8 cellular contexts compared by ENCODE assay signal in the genomic region with DNA sequence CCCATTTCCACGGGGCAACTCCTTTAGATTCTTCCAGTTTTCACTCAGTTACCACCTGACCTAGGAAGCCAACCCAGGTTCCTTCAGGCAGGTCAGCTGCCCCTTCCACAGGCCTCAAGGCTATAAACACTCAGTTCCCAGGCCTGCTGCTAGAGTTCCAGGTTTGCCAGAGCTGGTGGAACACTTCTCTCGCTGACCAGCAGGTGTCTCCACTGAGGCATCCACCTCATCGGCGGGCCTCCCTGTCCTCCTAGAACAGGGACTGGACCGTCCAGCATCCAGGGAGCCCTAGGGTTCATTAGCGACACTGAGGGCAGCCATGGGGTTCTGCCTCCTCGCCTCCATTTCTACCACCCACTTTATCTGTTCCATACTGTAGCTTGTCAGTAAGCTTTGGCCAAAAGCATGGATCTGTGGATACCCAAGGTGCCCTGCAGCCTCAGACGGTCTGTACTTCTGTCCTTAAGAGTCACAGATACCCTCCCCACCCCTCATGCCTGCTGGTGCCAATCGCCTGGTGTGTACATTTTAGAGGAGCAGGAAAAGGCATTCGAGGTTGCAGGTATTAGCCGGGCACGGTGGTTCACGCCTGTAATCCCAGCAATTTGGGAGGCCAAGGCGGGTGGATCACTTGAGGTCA. TPM values are rescaled to one million over a fixed set of nuclear protein-coding genes. Genes with fewer than 3 reads are reported as not detected.
DNase-seq lines count a peak whose midpoint lies in the region; ATAC-seq and TF ChIP-seq lines count a peak whose summit lies in the region.

No MANE protein-coding gene starts in this region.

- no peak overlapping the region for H4K91ac ChIP-seq in trophoblast cell (ENCODE audit: low read depth, low read length)

- H3K4me1 Mint-ChIP-seq in activated naive CD4-positive, alpha-beta T cell treated with anti-CD3 and anti-CD28 coated beads, Interleukin-2, amount 10 ng/mL, durations not matched to agents 7 days and 5 days = no peaks in the 10 kb centered on the region

- no peak overlapping the region for H3K4ac ChIP-seq in trophoblast cell (ENCODE audit: low read depth, low read length)

- H3K23ac ChIP-seq in trophoblast cell (ENCODE audit: low read length) = no peak overlapping the region

- H3K36me3 Mint-ChIP-seq in activated naive CD4-positive, alpha-beta T cell treated with anti-CD3 and anti-CD28 coated beads, Interleukin-2, amount 10 ng/mL, durations not matched to agents 7 days and 5 days = no peaks in the 10 kb centered on the region

- H3K9me3 Mint-ChIP-seq in activated naive CD4-positive, alpha-beta T cell treated with anti-CD3 and anti-CD28 coated beads, Interleukin-2, amount 10 ng/mL, durations not matched to agents 7 days and 5 days = no peaks in the 10 kb centered on the region

- H3K4me1 ChIP-seq in SJSA1 (replicated peaks) = peaks cover 44% of the 10 kb centered on the region
- H3K4me1 ChIP-seq in trophoblast cell (ENCODE audit: control insufficient read depth in 1 of 2, insufficient read depth in 2 of 2, low read length in 2 of 2) = peaks cover 0 to 7% of the 10 kb centered on the region in 2 experiments
- H3K4me1 ChIP-seq in upper lobe of right lung = no peaks in the 10 kb centered on the region

- peak; percentile 96 for TF ChIP-seq CTCF in upper lobe of right lung (IDR thresholded peaks at IDR 0.05)

- H3K27ac ChIP-seq in SJSA1 (no peak overlapping the region), trophoblast cell (ENCODE audit: low read depth, low read length) (no peak overlapping the region), upper lobe of right lung (no peak overlapping the region)

- no CpG with 5 or more reads among the region's 14 CpGs for WGBS in trophoblast cell (ENCODE audit: extremely low coverage, insufficient coverage, insufficient read length)

- H3K14ac ChIP-seq in trophoblast cell (ENCODE audit: low read length) = no peak overlapping the region

- H2BK5ac ChIP-seq in trophoblast cell (ENCODE audit: low read depth, low read length, poor library complexity) = no peak overlapping the region

- no peak overlapping the region for H4K8ac ChIP-seq in trophoblast cell (ENCODE audit: low read depth, low read length)

- intact Hi-C loops in upper lobe of right lung (cut with DNase I) = no loop called here

- H3K4me2 ChIP-seq in trophoblast cell (ENCODE audit: low read length) = no peak overlapping the region

- DNase-seq in COLO668 (lab: John Stamatoyannopoulos, UW; ENCODE audit: unreplicated experiment) = peak; percentile 38
- DNase-seq in HUDEP-2 (lab: John Stamatoyannopoulos, UW; ENCODE audit: unreplicated experiment in 76 of 76) = peak in 60 of 76 experiments; percentile 6 to 77 (median 40)
- DNase-seq in SJSA1 (ENCODE audit: low read depth in 1 of 2, low spot score in 2 of 2) = peak; percentile 66 to 78
- peak; percentile 80 for DNase-seq in activated naive CD4-positive, alpha-beta T cell treated with anti-CD3 and anti-CD28 coated beads, Interleukin-2, amount 10 ng/mL, durations not matched to agents 7 days and 5 days
- peak; percentile 80 for DNase-seq in glomerular visceral epithelial cell (ENCODE audit: extremely low spot score)
- DNase-seq in trophoblast cell = peak; percentile 76 to 89
- DNase-seq in upper lobe of right lung = peak; percentile 86

- peaks cover 10% of the 10 kb centered on the region for H3K27me3 Mint-ChIP-seq in activated naive CD4-positive, alpha-beta T cell treated with anti-CD3 and anti-CD28 coated beads, Interleukin-2, amount 10 ng/mL, durations not matched to agents 7 days and 5 days

- H3K79me2 ChIP-seq in trophoblast cell (ENCODE audit: control insufficient read depth, insufficient read depth, low read length, poor library complexity) = no peaks in the 10 kb centered on the region

- H2BK120ac ChIP-seq in trophoblast cell (ENCODE audit: insufficient read depth, low read length, poor library complexity) = no peak overlapping the region

- H3K9ac ChIP-seq in trophoblast cell (ENCODE audit: low read length) = no peak overlapping the region

- ATAC-seq in upper lobe of right lung (peak; percentile 92), HG02870 (IDR thresholded peaks at IDR 0.05; ENCODE audit: unreplicated experiment) (no peak)

- H3K4me3 ChIP-seq in SJSA1 (no peak overlapping the region), trophoblast cell (ENCODE audit: low read depth, low read length) (no peak overlapping the region), upper lobe of right lung (no peak overlapping the region)

- H3K27ac Mint-ChIP-seq in activated naive CD4-positive, alpha-beta T cell treated with anti-CD3 and anti-CD28 coated beads, Interleukin-2, amount 10 ng/mL, durations not matched to agents 7 days and 5 days = no peak overlapping the region

- H2AK5ac ChIP-seq in trophoblast cell (ENCODE audit: low read length) = no peak overlapping the region

- H3K36me3 ChIP-seq in SJSA1 (peaks cover 35% of the 10 kb centered on the region), trophoblast cell (ENCODE audit: control insufficient read depth in 1 of 2, insufficient read depth in 2 of 2, low read length in 2 of 2) (no peaks in the 10 kb centered on the region), upper lobe of right lung (no peaks in the 10 kb centered on the region)

- H3K9me3 ChIP-seq in SJSA1 (replicated peaks) (no peaks in the 10 kb centered on the region), trophoblast cell (ENCODE audit: insufficient read depth, low read depth, low read length) (no peaks in the 10 kb centered on the region), upper lobe of right lung (no peaks in the 10 kb centered on the region)

- CTCF ChIA-PET in activated naive CD4-positive, alpha-beta T cell treated with anti-CD3 and anti-CD28 coated beads, Interleukin-2, amount 10 ng/mL, durations not matched to agents 7 days and 5 days (lab: Charles Lee) = interaction anchor here (0.7 to 3.5 kb wide), 28 partner anchors 11 to 531 kb away, joined by 3 to 17 read pairs (median 4); no protein-coding TSS in a partner anchor

- no peaks in the 10 kb centered on the region for H3K79me1 ChIP-seq in trophoblast cell (ENCODE audit: low read length)

- H3K27me3 ChIP-seq in SJSA1 (replicated peaks) (no peaks in the 10 kb centered on the region), trophoblast cell (ENCODE audit: insufficient read depth, low read length) (no peaks in the 10 kb centered on the region), upper lobe of right lung (no peaks in the 10 kb centered on the region)

- no peak overlapping the region for H2AFZ ChIP-seq in trophoblast cell (ENCODE audit: insufficient read depth, low read length, poor library complexity)

- H2BK12ac ChIP-seq in trophoblast cell (ENCODE audit: low read length) = no peak overlapping the region

- H4K12ac ChIP-seq in trophoblast cell (ENCODE audit: low read depth, low read length) = no peak overlapping the region

- no peak overlapping the region for H3K4me3 Mint-ChIP-seq in activated naive CD4-positive, alpha-beta T cell treated with anti-CD3 and anti-CD28 coated beads, Interleukin-2, amount 10 ng/mL, durations not matched to agents 7 days and 5 days

- H3K18ac ChIP-seq in trophoblast cell (ENCODE audit: low read length) = no peak overlapping the region

RNA-seq across cellular contexts. Expression of gene PIMREG, which starts 29.0 kb away (rescaled TPM):
- total RNA-seq in SJSA1 (2014; rRNA removed; shearing (Covaris generic)) = 141 and 144 TPM in 2 replicates
- polyA plus RNA-seq in trophoblast cell (2013) = 8.2 and 8.4 TPM in 2 replicates
- total RNA-seq in upper lobe of right lung = 0.26 TPM

RNA-seq across cellular contexts. Expression of gene AIPL1, which starts 38.3 kb away (rescaled TPM):
- total RNA-seq in SJSA1 (2014; rRNA removed; shearing (Covaris generic)) = not detected in 2 replicates
- polyA plus RNA-seq in trophoblast cell (2013) = not detected in 2 replicates
- total RNA-seq in upper lobe of right lung = not detected

Comparison
In these comparisons a context has a peak if more than half of its experiments do, and no peak if none do; other contexts are left out.
1. RNA of gene PIMREG, which starts 29.0 kb away (total RNA-seq): 141 to 144 TPM in SJSA1; 0.26 TPM in upper lobe of right lung (single experiment); every median in the first group is over 100 times any median in the second.
2. Peak in every context shown above with its lines, with median percentiles within 50 percentile points of each other: DNase-seq.